Comparison of ENCODE assay signal across 9 cellular contexts in the genomic region with DNA sequence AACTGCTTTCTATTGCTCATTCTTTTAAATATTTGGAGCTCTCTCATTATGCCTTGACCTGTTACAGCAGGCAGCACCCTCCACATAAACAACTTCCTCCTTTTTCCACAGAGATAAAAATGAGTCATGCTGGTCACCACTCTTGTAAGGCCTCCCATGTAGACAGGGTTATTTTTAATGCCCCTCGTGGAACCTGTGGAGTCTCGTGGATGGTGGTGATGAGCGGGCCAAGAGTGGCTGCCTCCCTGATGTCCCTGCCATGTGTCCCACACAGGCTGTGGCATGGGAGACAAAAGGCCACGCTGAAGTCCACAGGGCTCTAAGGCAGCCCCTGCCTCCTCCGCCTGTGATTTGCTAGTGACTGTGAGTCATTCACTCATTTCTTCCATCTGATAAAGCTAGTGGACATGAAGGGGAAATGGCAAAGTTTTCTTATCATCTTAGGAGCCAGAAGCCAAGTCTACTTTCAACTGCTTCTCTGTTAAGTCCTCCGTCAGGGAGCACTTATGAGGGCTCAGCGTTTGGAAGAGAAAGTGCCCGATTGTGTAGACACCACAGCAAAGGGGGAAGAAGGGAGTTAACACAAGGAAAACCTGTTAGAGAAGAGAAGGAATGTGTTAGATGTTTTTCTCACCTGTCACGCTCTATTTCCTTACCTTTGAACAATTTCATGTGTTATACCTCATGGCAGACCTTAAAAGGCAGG.
DNase-seq lines count a peak whose midpoint lies in the region; ATAC-seq and TF ChIP-seq lines count a peak whose summit lies in the region.
"Had no signal": no experiment of that assay in that cellular context is flagged by ENCODE, and none has a peak within 500 bp of the region (broad histone marks: within the 10 kb centered on the region; RNA-seq: fewer than 3 reads in every experiment).

No MANE protein-coding gene starts in this region.

- H3K18ac ChIP-seq in IMR-90 (ENCODE audit: low read depth, low read length): peak overlapping the region; percentile 93

- H2AFZ ChIP-seq in IMR-90 (replicated peaks; ENCODE audit: low read length, poor library complexity): peak overlapping the region; percentile 95

- peak; percentile 97 for DNase-seq in IMR-90
- peak; percentile 80 for DNase-seq in astrocyte of the hippocampus (ENCODE audit: low read depth, low spot score)
- peak; percentile 96 for DNase-seq in kidney glomerular epithelial cell (lab: John Stamatoyannopoulos, UW)
- DNase-seq in tibial nerve (ENCODE audit: low spot score in 2 of 2): peak in 1 of 2 donors; percentile 27
- no peak for DNase-seq in T-helper 1 cell
- DNase-seq in hippocampal formation (lab: John Stamatoyannopoulos, UW): no peak
- no peak for DNase-seq in NCI-H1105 (lab: John Stamatoyannopoulos, UW)
- DNase-seq: stimulated activated naive CD4-positive, alpha-beta T cell had no signal

- peak overlapping the region; percentile 97 for H4K91ac ChIP-seq in IMR-90 (ENCODE audit: insufficient read depth, low read depth, low read length)

- H3K4ac ChIP-seq in IMR-90 (ENCODE audit: low read depth, low read length): peak overlapping the region; percentile 99

- peak overlapping the region; percentile 84 for H2AK5ac ChIP-seq in IMR-90 (ENCODE audit: low read depth, low read length)

- in situ Hi-C loops in IMR-90 (cut with MboI; ENCODE audit: low sequenced_read_pairs): no loop called here

- H2AK9ac ChIP-seq in IMR-90 (replicated peaks; ENCODE audit: low read depth, low read length, poor library complexity): peak overlapping the region; percentile 92

- no peak for TF ChIP-seq CTCF in IMR-90 (conservative IDR thresholded peaks at IDR 0.05; ENCODE audit: low read depth, low read length)
- TF ChIP-seq CTCF in tibial nerve (IDR thresholded peaks at IDR 0.05): no peak

- peak; percentile 86 for ATAC-seq in IMR-90 (ENCODE audit: low read depth)
- no peak for ATAC-seq in HG03521 (IDR thresholded peaks at IDR 0.05; ENCODE audit: unreplicated experiment)

- peak; percentile 15; the same call in 1 of the 2 replicates for TF ChIP-seq RAD21 in IMR-90 (IDR thresholded peaks at IDR 0.05; ENCODE audit: low read length)

- dilution Hi-C loops in IMR-90 (cut with HindIII; ENCODE audit: low sequenced_read_pairs, unreplicated experiment): no loop called here

- CTCF ChIA-PET in IMR-90 (lab: Yijun Ruan, JAX): no interaction called here

- peaks cover 7 to 20% of the 10 kb centered on the region in 2 experiments; a peak in 3 of 4 replicates for H3K79me1 ChIP-seq in IMR-90 (ENCODE audit: low read depth in 1 of 2, low read length in 2 of 2)

- no TSS peak for BruUV-seq in IMR-90 (replicated peaks; lab: Mats Ljungman, UMichigan)

- peaks cover 20% of the 10 kb centered on the region for H3K4me1 ChIP-seq in IMR-90 (ENCODE audit: control insufficient read depth, insufficient read depth, low read length)
- peaks cover 0 to 34% (median 7%) of the 10 kb centered on the region in 4 donors for H3K4me1 ChIP-seq in tibial nerve

- H3K36me3 ChIP-seq in IMR-90 (ENCODE audit: control insufficient read depth, insufficient read depth, low read length): no peaks in the 10 kb centered on the region
- no peaks in the 10 kb centered on the region for H3K36me3 ChIP-seq in tibial nerve

- H3K4me3 ChIP-seq in IMR-90 (ENCODE audit: insufficient read depth, low read depth, low read length): no peak overlapping the region
- no peak overlapping the region for H3K4me3 ChIP-seq in tibial nerve

- H3K27ac ChIP-seq in IMR-90 (ENCODE audit: insufficient read depth, low read length) (peak overlapping the region; percentile 79), tibial nerve (peak overlapping the region; percentile 47 to 94 (median 72))

- peak overlapping the region; percentile 87 for H4K5ac ChIP-seq in IMR-90 (ENCODE audit: low read depth, low read length)

- H2BK5ac ChIP-seq in IMR-90 (ENCODE audit: low read depth, low read length, poor library complexity, severe bottlenecking): peak overlapping the region; percentile 98

- TF ChIP-seq POLR2A in IMR-90 (IDR thresholded peaks at IDR 0.05; ENCODE audit: low read depth, low read length) (no peak), tibial nerve (IDR thresholded peaks at IDR 0.05) (no peak)

- peaks cover 19% of the 10 kb centered on the region for H3K9me1 ChIP-seq in IMR-90 (ENCODE audit: insufficient read depth, low read length)

- H3K27me3 ChIP-seq in IMR-90 (ENCODE audit: control insufficient read depth, insufficient read depth, low read length) (no peaks in the 10 kb centered on the region), tibial nerve (no peaks in the 10 kb centered on the region)

- POLR2A ChIA-PET in IMR-90 (lab: Charles Lee; ENCODE audit: unreplicated experiment): no interaction called here

- H2BK20ac ChIP-seq in IMR-90 (ENCODE audit: low read depth, low read length): peak overlapping the region; percentile 98

- peak overlapping the region; percentile 1; the same call in 1 of the 2 replicates for H3K9ac ChIP-seq in IMR-90 (ENCODE audit: low read depth, low read length)

- H4K20me1 ChIP-seq in IMR-90 (ENCODE audit: insufficient read depth, low read length): no peaks in the 10 kb centered on the region

- H2BK120ac ChIP-seq in IMR-90 (ENCODE audit: low read depth, low read length): peak overlapping the region; percentile 99

- peaks cover 2% of the 10 kb centered on the region; the same call in 1 of the 2 replicates for H3K9me3 ChIP-seq in IMR-90 (ENCODE audit: control insufficient read depth, insufficient read depth, low read length)
- H3K9me3 ChIP-seq in tibial nerve: peaks cover 0 to 4% (median 0%) of the 10 kb centered on the region in 4 donors

- peak in 1 of 2 donors; percentile 34 for TF ChIP-seq EP300 in tibial nerve (IDR thresholded peaks at IDR 0.05)

- H3K4me2 ChIP-seq in IMR-90 (ENCODE audit: low read depth, low read length): peak overlapping the region; percentile 65

- peak overlapping the region; percentile 96 for H3K23ac ChIP-seq in IMR-90 (ENCODE audit: low read depth, low read length)

- intact Hi-C loops in IMR-90 (cut with micrococcal nuclease): loop anchor here (1.0 to 10.0 kb wide), 3 partner anchors 92 to 1080 kb away; no protein-coding TSS in a partner anchor

- H3K56ac ChIP-seq in IMR-90 (ENCODE audit: extremely low read depth, insufficient read depth, low read length): peak overlapping the region; percentile 81

- H2BK15ac ChIP-seq in IMR-90 (ENCODE audit: low read depth, low read length): peak overlapping the region; percentile 80

- no CpG with 5 or more reads among the region's 9 CpGs for WGBS in IMR-90 (ENCODE audit: extremely low coverage in 2 of 2, insufficient read length in 1 of 2), 2 experiments
- 56 to 57% methylated on average over 9 of the region's 9 CpGs for WGBS in tibial nerve, 2 donors

- H3K14ac ChIP-seq in IMR-90 (replicated peaks; ENCODE audit: low read depth, low read length): peak overlapping the region; percentile 91

- peak overlapping the region; percentile 81 to 95 for H4K8ac ChIP-seq in IMR-90 (ENCODE audit: low read depth in 2 of 2, low read length in 2 of 2)

TF ChIP-seq in IMR-90, 13 proteins besides CTCF, POLR2A, EP300 and RAD21:
- 0 out of 2 replicates have a peak, but pooled peaks have one; percentile 42 for TF ChIP-seq MAZ (IDR thresholded peaks at IDR 0.05; ENCODE audit: borderline replicate concordance, low read depth, low read length)
- 0 out of 2 replicates have a peak, but pooled peaks have one; percentile 3 for TF ChIP-seq NFE2L2 (IDR thresholded peaks at IDR 0.05; ENCODE audit: low read depth, low read length)
- TF ChIP-seq SMC3 (IDR thresholded peaks at IDR 0.05; ENCODE audit: low read depth, low read length): 0 out of 2 replicates have a peak, but pooled peaks have one; percentile 18
- no peak for TF ChIP-seq ELK1 (IDR thresholded peaks at IDR 0.05; ENCODE audit: borderline replicate concordance, low read depth, low read length)
- 0 out of 2 replicates have a peak, but pooled peaks have one; percentile 8 for TF ChIP-seq USF2 (IDR thresholded peaks at IDR 0.05; ENCODE audit: low read depth, low read length)
- TF ChIP-seq FOS (IDR thresholded peaks at IDR 0.05; ENCODE audit: low read depth, low read length): peak; percentile 95
- no peak for TF ChIP-seq RCOR1 (IDR thresholded peaks at IDR 0.05; ENCODE audit: insufficient replicate concordance, low read length)
- 0 out of 2 replicates have a peak, but pooled peaks have one; percentile 59 for TF ChIP-seq CHD1 (IDR thresholded peaks at IDR 0.05; ENCODE audit: low read depth, low read length)
- peak; percentile 86 for TF ChIP-seq BHLHE40 (IDR thresholded peaks at IDR 0.05; ENCODE audit: low read depth, low read length)
- TF ChIP-seq MXI1 (IDR thresholded peaks at IDR 0.05; ENCODE audit: borderline replicate concordance, low read depth, low read length): 0 out of 2 replicates have a peak, but pooled peaks have one; percentile 21
- TF ChIP-seq RFX5 (IDR thresholded peaks at IDR 0.05; ENCODE audit: low read depth, low read length): no peak
- 0 out of 2 replicates have a peak, but pooled peaks have one; percentile 21 for TF ChIP-seq MAFK (IDR thresholded peaks at IDR 0.05; ENCODE audit: low read depth, low read length)
- TF ChIP-seq CEBPB (IDR thresholded peaks at IDR 0.05; ENCODE audit: low read depth, low read length): peak; percentile 62

Comparison
In these comparisons a context has a peak if more than half of its experiments do, and no peak if none do; other contexts are left out.
1. DNase-seq: peak in IMR-90 (single experiment), astrocyte of the hippocampus (single experiment) and kidney glomerular epithelial cell (single experiment); none in T-helper 1 cell (0 of 5), hippocampal formation (0 of 2) and NCI-H1105 (single experiment).